9 cellular contexts compared by ENCODE assay signal in genomic region chr12:53508534-53509199, GRCh38. TPM values are rescaled to one million over a fixed set of nuclear protein-coding genes. Genes with fewer than 3 reads are reported as not detected.
DNase-seq lines count a peak whose midpoint lies in the region; ATAC-seq and TF ChIP-seq lines count a peak whose summit lies in the region.
"Had no signal": no experiment of that assay in that cellular context is flagged by ENCODE, and none has a peak within 500 bp of the region (broad histone marks: within the 10 kb centered on the region; RNA-seq: fewer than 3 reads in every experiment).

No MANE protein-coding gene starts in this region.

- H3K4me1 ChIP-seq in colonic mucosa: no peaks in the 10 kb centered on the region

- peak; percentile 77 for DNase-seq in CD14-positive monocyte (ENCODE audit: low spot score)
- peak; percentile 73 for DNase-seq in NCI-H748 (lab: John Stamatoyannopoulos, UW; ENCODE audit: unreplicated experiment)
- DNase-seq in activated CD4-positive, alpha-beta T cell treated with anti-CD3 and anti-CD28 coated beads, Interleukin-2, amount 10 ng/mL, durations not matched to agents 7 days and 5 days: peak; percentile 87
- peak; percentile 93 for DNase-seq in colonic mucosa
- peak; percentile 86 to 96 for DNase-seq in lower leg skin (ENCODE audit: low spot score in 2 of 2)
- peak; percentile 62 for DNase-seq in stimulated activated CD8-positive, alpha-beta memory T cell treated with anti-CD3 and anti-CD28 coated beads, Interleukin-12 subunit alpha, Interleukin-12 subunit beta, amount 100 ng/mL, for 4 hours (ENCODE audit: low read depth)

- ATAC-seq in GM19372 (IDR thresholded peaks at IDR 0.05; ENCODE audit: low read depth, unreplicated experiment) (peak; percentile 96), HG03521 (IDR thresholded peaks at IDR 0.05; ENCODE audit: unreplicated experiment) (peak; percentile 77)

- CTCF ChIA-PET in activated CD4-positive, alpha-beta T cell treated with anti-CD3 and anti-CD28 coated beads, Interleukin-2, amount 10 ng/mL, durations not matched to agents 7 days and 5 days (lab: Charles Lee): interaction anchor here (0.5 to 3.5 kb wide), 34 partner anchors 9 to 984 kb away, joined by 3 to 25 read pairs (median 4); partner anchors contain the start of genes AAAS, ATP5MC2, MAP3K12 and SP1

- peak overlapping the region in 1 of 2 donors; percentile 66 for H3K9ac ChIP-seq in colonic mucosa (ENCODE audit: low read depth in 2 of 2, low read length in 2 of 2)

- peaks cover 60 to 77% of the 10 kb centered on the region in 2 donors for H3K36me3 Mint-ChIP-seq in CD14-positive monocyte
- peaks cover 1% of the 10 kb centered on the region for H3K36me3 Mint-ChIP-seq in activated CD4-positive, alpha-beta T cell treated with anti-CD3 and anti-CD28 coated beads, Interleukin-2, amount 10 ng/mL, durations not matched to agents 7 days and 5 days (ENCODE audit: low read depth)

- H3K27me3 Mint-ChIP-seq in CD14-positive monocyte (ENCODE audit: low read depth in 3 of 3): peaks cover 0 to 4% (median 0%) of the 10 kb centered on the region in 3 donors
- H3K27me3 Mint-ChIP-seq in activated CD4-positive, alpha-beta T cell treated with anti-CD3 and anti-CD28 coated beads, Interleukin-2, amount 10 ng/mL, durations not matched to agents 7 days and 5 days: no peaks in the 10 kb centered on the region

- H3K27me3 ChIP-seq in colonic mucosa: no peaks in the 10 kb centered on the region

- no peak for TF ChIP-seq POLR2A in lower leg skin (IDR thresholded peaks at IDR 0.05)

- H3K4me3 ChIP-seq in colonic mucosa: no peak overlapping the region
- H3K4me3 ChIP-seq in lower leg skin (ENCODE audit: low read depth, poor library complexity, severe bottlenecking): no peak overlapping the region

- intact Hi-C loops in CD14-positive monocyte (cut with micrococcal nuclease) (loop anchor here in 1 of 2 donors (10.0 kb wide), 1 partner anchor 294 kb away; no protein-coding TSS in a partner anchor), colonic mucosa (cut with DNase I) (loop anchor here (10.0 kb wide), 2 partner anchors 54 to 174 kb away; partner anchors contain the start of genes PCBP2 and SP7), lower leg skin (cut with DNase I; ENCODE audit: low total_unique reads) (no loop called here)

- no peaks in the 10 kb centered on the region for H3K9me3 ChIP-seq in colonic mucosa

- POLR2A ChIA-PET in activated CD4-positive, alpha-beta T cell treated with anti-CD3 and anti-CD28 coated beads, Interleukin-2, amount 10 ng/mL, durations not matched to agents 7 days and 5 days (lab: Charles Lee): interaction anchor here (0.5 to 0.6 kb wide), 3 partner anchors 29 to 213 kb away, joined by 3 to 9 read pairs (median 4); partner anchors contain the start of gene PFDN5

- no peaks in the 10 kb centered on the region for H3K9me3 Mint-ChIP-seq in CD14-positive monocyte
- H3K9me3 Mint-ChIP-seq in activated CD4-positive, alpha-beta T cell treated with anti-CD3 and anti-CD28 coated beads, Interleukin-2, amount 10 ng/mL, durations not matched to agents 7 days and 5 days: no peaks in the 10 kb centered on the region

- H3K4me1 Mint-ChIP-seq in CD14-positive monocyte: peaks cover 14% of the 10 kb centered on the region
- peaks cover 14% of the 10 kb centered on the region for H3K4me1 Mint-ChIP-seq in activated CD4-positive, alpha-beta T cell treated with anti-CD3 and anti-CD28 coated beads, Interleukin-2, amount 10 ng/mL, durations not matched to agents 7 days and 5 days

- H3K27ac Mint-ChIP-seq in CD14-positive monocyte: peak overlapping the region in 3 of 7 donors; percentile 36 to 56 (median 40)
- H3K27ac Mint-ChIP-seq in activated CD4-positive, alpha-beta T cell treated with anti-CD3 and anti-CD28 coated beads, Interleukin-2, amount 10 ng/mL, durations not matched to agents 7 days and 5 days: peak overlapping the region; percentile 57

- no peak overlapping the region for H3K27ac ChIP-seq in colonic mucosa

- TF ChIP-seq CTCF in CD14-positive monocyte (IDR thresholded peaks at IDR 0.05) (peak; percentile 90), colonic mucosa (IDR thresholded peaks at IDR 0.05) (peak; percentile 77), lower leg skin (IDR thresholded peaks at IDR 0.05) (peak in 1 of 3 donors; percentile 87)

- no peaks in the 10 kb centered on the region for H3K36me3 ChIP-seq in colonic mucosa

- H3K4me3 Mint-ChIP-seq in CD14-positive monocyte: no peak overlapping the region
- H3K4me3 Mint-ChIP-seq in activated CD4-positive, alpha-beta T cell treated with anti-CD3 and anti-CD28 coated beads, Interleukin-2, amount 10 ng/mL, durations not matched to agents 7 days and 5 days: no peak overlapping the region

- WGBS in lower leg skin, 2 donors: 31 to 32% methylated on average over 7 of the region's 7 CpGs

RNA-seq across cellular contexts. Expression of gene NPFF, which starts 1.4 kb away (rescaled TPM):
- polyA plus RNA-seq in CD14-positive monocyte: not detected
- total RNA-seq in activated CD4-positive, alpha-beta T cell treated with anti-CD3 and anti-CD28 coated beads, Interleukin-2, amount 10 ng/mL, durations not matched to agents 7 days and 5 days: not detected
- total RNA-seq in colonic mucosa (not detected), lower leg skin (not detected)
- total RNA-seq: T-helper 1 cell treated with Interleukin-12 subunit alpha and Interleukin-12 subunit beta and Interleukin-4 antibody, amounts not matched to agents 30 ng/mL and 1 ng/mL, for 36 hours had no signal

RNA-seq across cellular contexts. Expression of gene TARBP2, which starts 7.6 kb away (rescaled TPM):
- 10 to 100 TPM; 16.6 to 24.4 TPM for polyA plus RNA-seq in CD14-positive monocyte
- 10 to 100 TPM; 32.6 to 35.9 TPM for total RNA-seq in activated CD4-positive, alpha-beta T cell treated with anti-CD3 and anti-CD28 coated beads, Interleukin-2, amount 10 ng/mL, durations not matched to agents 7 days and 5 days
- 10 to 100 TPM; 20.7 to 36.9 TPM for total RNA-seq in colonic mucosa
- total RNA-seq in lower leg skin: 10 to 100 TPM; 25.9 to 34.1 (median 31.0) TPM

RNA-seq across cellular contexts. Expression of gene MAP3K12, which starts 9.4 kb away (rescaled TPM):
- polyA plus RNA-seq in CD14-positive monocyte: 1 to 10 TPM; 1.7 to 2.0 TPM
- total RNA-seq in activated CD4-positive, alpha-beta T cell treated with anti-CD3 and anti-CD28 coated beads, Interleukin-2, amount 10 ng/mL, durations not matched to agents 7 days and 5 days: 10 to 100 TPM; 26.0 to 26.1 TPM
- total RNA-seq in colonic mucosa: 1 to 10 TPM; 3.2 to 3.8 TPM
- 10 to 100 TPM in 2 of 4 donors, 1 to 10 TPM in 2; 6.4 to 12.8 (median 9.4) TPM for total RNA-seq in lower leg skin

RNA-seq across cellular contexts. Expression of gene PCBP2, which starts 56.8 kb away (rescaled TPM):
- 10 to 100 TPM; 79.6 to 81.9 TPM for polyA plus RNA-seq in CD14-positive monocyte
- 100 to 1,000 TPM; 882 to 943 TPM for total RNA-seq in activated CD4-positive, alpha-beta T cell treated with anti-CD3 and anti-CD28 coated beads, Interleukin-2, amount 10 ng/mL, durations not matched to agents 7 days and 5 days
- total RNA-seq in colonic mucosa (100 to 1,000 TPM; 579 to 596 TPM), lower leg skin (100 to 1,000 TPM; 343 to 507 (median 389) TPM)
